ENCODE assay signal across 17 cellular contexts in genomic region chrX:149267878-149268813, GRCh38.
DNase-seq lines count a peak whose midpoint lies in the region; ATAC-seq and TF ChIP-seq lines count a peak whose summit lies in the region.
"Had no signal": no experiment of that assay in that cellular context is flagged by ENCODE, and none has a peak within 500 bp of the region (broad histone marks: within the 10 kb centered on the region; RNA-seq: fewer than 3 reads in every experiment).

No MANE protein-coding gene starts in this region.

- H4K20me1 ChIP-seq in DND-41 (ENCODE audit: insufficient read depth, low read length): no peaks in the 10 kb centered on the region

- H3K9me3 ChIP-seq in DND-41 (ENCODE audit: insufficient read depth, low read length, severe bottlenecking): no peaks in the 10 kb centered on the region
- H3K9me3 ChIP-seq: ascending aorta, colonic mucosa, gastrocnemius medialis had no signal

- no peak overlapping the region for H3K4me3 ChIP-seq in DND-41 (ENCODE audit: low read depth in 1 of 2, low read length in 2 of 2)
- H3K4me3 ChIP-seq: ascending aorta, colonic mucosa, gastrocnemius medialis had no signal

- no peaks in the 10 kb centered on the region for H3K4me1 Mint-ChIP-seq in mesothelial cell of epicardium
- H3K4me1 Mint-ChIP-seq: immature natural killer cell had no signal

- TF ChIP-seq CTCF in DND-41 (IDR thresholded peaks at IDR 0.05; ENCODE audit: borderline replicate concordance, extremely low read depth, low read length, poor library complexity, severe bottlenecking): no peak
- TF ChIP-seq CTCF in mesothelial cell of epicardium (IDR thresholded peaks at IDR 0.05; ENCODE audit: unreplicated experiment): no peak

- no peaks in the 10 kb centered on the region for H3K36me3 Mint-ChIP-seq in mesothelial cell of epicardium
- H3K36me3 Mint-ChIP-seq: immature natural killer cell; natural killer cell treated with Interleukin-12 subunit alpha and Interleukin-12 subunit beta and Interleukin-15 and Interleukin-18, amount 100 ng/mL, for 72 hours had no signal

- no peak overlapping the region for H2AFZ ChIP-seq in DND-41 (ENCODE audit: low read depth, low read length)

- H3K27ac Mint-ChIP-seq in mesothelial cell of epicardium: no peak overlapping the region
- H3K27ac Mint-ChIP-seq: immature natural killer cell; natural killer cell treated with Interleukin-12 subunit alpha and Interleukin-12 subunit beta and Interleukin-15 and Interleukin-18, amount 100 ng/mL, for 72 hours had no signal

- no peak overlapping the region for H3K4me3 Mint-ChIP-seq in mesothelial cell of epicardium
- H3K4me3 Mint-ChIP-seq: immature natural killer cell; natural killer cell treated with Interleukin-12 subunit alpha and Interleukin-12 subunit beta and Interleukin-15 and Interleukin-18, amount 100 ng/mL, for 72 hours had no signal

- H3K79me2 ChIP-seq in DND-41 (ENCODE audit: insufficient read depth, low read length): no peaks in the 10 kb centered on the region

- H3K4me1 ChIP-seq in DND-41 (ENCODE audit: insufficient read depth, low read length): peaks cover 6% of the 10 kb centered on the region; the same call in 1 of the 2 replicates
- H3K4me1 ChIP-seq: ascending aorta, colonic mucosa, gastrocnemius medialis had no signal

- no peak overlapping the region for H3K4me2 ChIP-seq in DND-41 (ENCODE audit: insufficient read depth, low read length)

- no peak overlapping the region for H3K9ac ChIP-seq in DND-41 (ENCODE audit: low read depth, low read length)

- H3K27me3 ChIP-seq in DND-41 (ENCODE audit: insufficient read depth, low read length, poor library complexity): no peaks in the 10 kb centered on the region
- H3K27me3 ChIP-seq: ascending aorta, colonic mucosa, gastrocnemius medialis had no signal

- ATAC-seq in DND-41 (ENCODE audit: insufficient read depth, low read depth) (0 out of 3 replicates have a peak, but pooled peaks have one; percentile 31), GM18517 (IDR thresholded peaks at IDR 0.05; ENCODE audit: unreplicated experiment) (peak; percentile 48), GM21786 (IDR thresholded peaks at IDR 0.05; ENCODE audit: unreplicated experiment) (peak; percentile 80), HG03439 (IDR thresholded peaks at IDR 0.05; ENCODE audit: unreplicated experiment) (peak; percentile 81)
- ATAC-seq: gastrocnemius medialis had no signal

- no peaks in the 10 kb centered on the region for H3K36me3 ChIP-seq in DND-41 (ENCODE audit: insufficient read depth, low read length)
- H3K36me3 ChIP-seq: ascending aorta, colonic mucosa, gastrocnemius medialis had no signal

- H3K27ac ChIP-seq in DND-41 (ENCODE audit: low read length): no peak overlapping the region
- H3K27ac ChIP-seq: ascending aorta, colonic mucosa, gastrocnemius medialis had no signal

- H3K27me3 Mint-ChIP-seq in mesothelial cell of epicardium (ENCODE audit: low read depth): peaks cover 2% of the 10 kb centered on the region

- H3K9me3 Mint-ChIP-seq in mesothelial cell of epicardium: peaks cover 34% of the 10 kb centered on the region
- H3K9me3 Mint-ChIP-seq: natural killer cell treated with Interleukin-12 subunit alpha and Interleukin-12 subunit beta and Interleukin-15 and Interleukin-18, amount 100 ng/mL, for 72 hours had no signal

- DNase-seq in DND-41 (no peak), mesothelial cell of epicardium (ENCODE audit: low spot score in 2 of 2, unreplicated experiment in 2 of 2) (no peak), DMS53 (lab: John Stamatoyannopoulos, UW) (no peak), DMS53 treated with DMSO at 0.1 percent for 48 hours (lab: John Stamatoyannopoulos, UW; ENCODE audit: unreplicated experiment) (no peak)
- DNase-seq in activated CD8-positive, alpha-beta memory T cell treated with anti-CD3 and anti-CD28 coated beads, Interleukin-2, amount 50 U/mL, for 4 hours: no peak
- DNase-seq: activated CD4-positive, alpha-beta T cell treated with anti-CD3 and anti-CD28 coated beads, Interleukin-2, amount 50 U/mL, for 1 hour; activated effector memory CD4-positive, alpha-beta T cell treated with anti-CD3 and anti-CD28 coated beads, Interleukin-2, amount 50 U/mL, for 16 hours; colonic mucosa; gastrocnemius medialis; H7; immature natural killer cell; NCI-H1417 treated with DMSO at 0.1 percent for 48 hours had no signal

Comparison
In these comparisons a context has a peak if more than half of its experiments do, and no peak if none do; other contexts are left out.
1. ATAC-seq: peak in every context shown above with its lines; median percentile 81 in HG03439; 80 in GM21786; 48 in GM18517; 31 in DND-41.